ENCODE assay signal across 1 cellular context in the genomic region with DNA sequence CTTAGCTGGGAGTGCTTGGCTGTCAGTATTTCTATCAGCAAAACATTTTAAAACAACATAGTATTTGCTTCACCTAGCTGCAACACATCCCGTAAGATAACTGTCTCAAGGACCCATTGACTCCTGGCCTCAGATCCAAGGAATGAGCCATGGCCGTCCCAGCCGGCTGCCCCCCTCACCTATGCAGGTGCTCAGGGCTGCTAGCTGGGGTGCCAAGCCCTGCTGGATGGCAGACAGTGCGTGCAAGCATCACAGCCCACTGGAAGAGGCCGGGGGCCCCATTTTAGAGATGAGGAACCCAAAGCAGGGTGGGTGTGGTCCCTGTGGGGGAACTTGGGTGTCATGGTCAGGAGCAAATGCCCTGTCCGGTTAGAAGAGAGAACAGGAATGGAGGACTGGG.
TF ChIP-seq lines count a peak whose summit lies in the region.

No MANE protein-coding gene starts in this region.

TF ChIP-seq in WTC11, 78 proteins besides CTCF, POLR2A, EP300 and RAD21:
- TF ChIP-seq FOXP1 (CRISPR knock-in tag; IDR thresholded peaks at IDR 0.05; ENCODE audit: borderline replicate concordance) (0 out of 2 replicates have a peak, but pooled peaks have one; percentile 30), OVOL2 (CRISPR knock-in tag; IDR thresholded peaks at IDR 0.05; ENCODE audit: borderline replicate concordance) (no peak), MXD4 (CRISPR knock-in tag; IDR thresholded peaks at IDR 0.05; ENCODE audit: borderline replicate concordance) (no peak), SMAD3 (CRISPR knock-in tag; IDR thresholded peaks at IDR 0.05; ENCODE audit: borderline replicate concordance) (no peak)
- TF ChIP-seq, protein P1, sequence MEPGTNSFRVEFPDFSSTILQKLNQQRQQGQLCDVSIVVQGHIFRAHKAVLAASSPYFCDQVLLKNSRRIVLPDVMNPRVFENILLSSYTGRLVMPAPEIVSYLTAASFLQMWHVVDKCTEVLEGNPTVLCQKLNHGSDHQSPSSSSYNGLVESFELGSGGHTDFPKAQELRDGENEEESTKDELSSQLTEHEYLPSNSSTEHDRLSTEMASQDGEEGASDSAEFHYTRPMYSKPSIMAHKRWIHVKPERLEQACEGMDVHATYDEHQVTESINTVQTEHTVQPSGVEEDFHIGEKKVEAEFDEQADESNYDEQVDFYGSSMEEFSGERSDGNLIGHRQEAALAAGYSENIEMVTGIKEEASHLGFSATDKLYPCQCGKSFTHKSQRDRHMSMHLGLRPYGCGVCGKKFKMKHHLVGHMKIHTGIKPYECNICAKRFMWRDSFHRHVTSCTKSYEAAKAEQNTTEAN (CRISPR knock-in tag; IDR thresholded peaks at IDR 0.05) = no peak
- TF ChIP-seq, protein P2, sequence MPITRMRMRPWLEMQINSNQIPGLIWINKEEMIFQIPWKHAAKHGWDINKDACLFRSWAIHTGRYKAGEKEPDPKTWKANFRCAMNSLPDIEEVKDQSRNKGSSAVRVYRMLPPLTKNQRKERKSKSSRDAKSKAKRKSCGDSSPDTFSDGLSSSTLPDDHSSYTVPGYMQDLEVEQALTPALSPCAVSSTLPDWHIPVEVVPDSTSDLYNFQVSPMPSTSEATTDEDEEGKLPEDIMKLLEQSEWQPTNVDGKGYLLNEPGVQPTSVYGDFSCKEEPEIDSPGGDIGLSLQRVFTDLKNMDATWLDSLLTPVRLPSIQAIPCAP (CRISPR knock-in tag; IDR thresholded peaks at IDR 0.05) = no peak
